Comparison of ENCODE assay signal across 1 cellular context in the genomic region with DNA sequence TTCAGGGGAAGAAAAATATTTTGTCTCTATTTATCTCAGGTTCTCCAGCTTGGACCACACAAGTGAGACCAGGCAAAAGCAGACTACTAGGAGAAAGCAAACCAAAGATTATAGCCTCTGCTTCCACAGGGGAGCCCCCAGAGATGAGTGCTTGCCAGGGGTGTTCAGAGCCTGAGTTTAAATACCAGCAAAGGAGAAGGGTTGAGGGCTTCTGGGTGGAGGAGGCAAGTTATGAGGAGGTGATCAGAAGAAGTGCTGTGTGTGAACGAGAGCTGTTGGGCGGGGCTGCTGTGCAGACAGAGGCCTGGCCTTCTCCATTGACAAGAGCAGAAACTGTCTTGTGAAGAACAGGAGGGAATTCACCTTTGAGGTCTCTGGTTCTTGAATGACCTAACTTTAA.
TF ChIP-seq lines count a peak whose summit lies in the region.

No MANE protein-coding gene starts in this region.

TF ChIP-seq in HepG2, 621 proteins besides CTCF, POLR2A, EP300 and RAD21 (continued from another document):
- TF ChIP-seq, protein P1, sequence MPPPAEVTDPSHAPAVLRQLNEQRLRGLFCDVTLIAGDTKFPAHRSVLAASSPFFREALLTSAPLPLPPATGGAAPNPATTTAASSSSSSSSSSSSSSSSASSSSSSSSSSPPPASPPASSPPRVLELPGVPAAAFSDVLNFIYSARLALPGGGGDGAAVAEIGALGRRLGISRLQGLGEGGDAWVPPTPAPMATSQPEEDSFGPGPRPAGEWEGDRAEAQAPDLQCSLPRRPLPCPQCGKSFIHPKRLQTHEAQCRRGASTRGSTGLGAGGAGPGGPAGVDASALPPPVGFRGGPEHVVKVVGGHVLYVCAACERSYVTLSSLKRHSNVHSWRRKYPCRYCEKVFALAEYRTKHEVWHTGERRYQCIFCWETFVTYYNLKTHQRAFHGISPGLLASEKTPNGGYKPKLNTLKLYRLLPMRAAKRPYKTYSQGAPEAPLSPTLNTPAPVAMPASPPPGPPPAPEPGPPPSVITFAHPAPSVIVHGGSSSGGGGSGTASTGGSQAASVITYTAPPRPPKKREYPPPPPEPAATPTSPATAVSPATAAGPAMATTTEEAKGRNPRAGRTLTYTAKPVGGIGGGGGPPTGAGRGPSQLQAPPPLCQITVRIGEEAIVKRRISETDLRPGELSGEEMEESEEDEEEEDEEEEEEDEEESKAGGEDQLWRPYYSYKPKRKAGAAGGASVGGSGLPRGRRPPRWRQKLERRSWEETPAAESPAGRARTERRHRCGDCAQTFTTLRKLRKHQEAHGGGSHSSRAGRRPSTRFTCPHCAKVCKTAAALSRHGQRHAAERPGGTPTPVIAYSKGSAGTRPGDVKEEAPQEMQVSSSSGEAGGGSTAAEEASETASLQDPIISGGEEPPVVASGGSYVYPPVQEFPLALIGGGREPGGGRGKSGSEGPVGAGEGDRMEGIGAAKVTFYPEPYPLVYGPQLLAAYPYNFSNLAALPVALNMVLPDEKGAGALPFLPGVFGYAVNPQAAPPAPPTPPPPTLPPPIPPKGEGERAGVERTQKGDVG (CRISPR knock-in tag; IDR thresholded peaks at IDR 0.05; ENCODE audit: borderline replicate concordance) = no peak
